Comparison of ENCODE assay signal across 1 cellular context in the genomic region with DNA sequence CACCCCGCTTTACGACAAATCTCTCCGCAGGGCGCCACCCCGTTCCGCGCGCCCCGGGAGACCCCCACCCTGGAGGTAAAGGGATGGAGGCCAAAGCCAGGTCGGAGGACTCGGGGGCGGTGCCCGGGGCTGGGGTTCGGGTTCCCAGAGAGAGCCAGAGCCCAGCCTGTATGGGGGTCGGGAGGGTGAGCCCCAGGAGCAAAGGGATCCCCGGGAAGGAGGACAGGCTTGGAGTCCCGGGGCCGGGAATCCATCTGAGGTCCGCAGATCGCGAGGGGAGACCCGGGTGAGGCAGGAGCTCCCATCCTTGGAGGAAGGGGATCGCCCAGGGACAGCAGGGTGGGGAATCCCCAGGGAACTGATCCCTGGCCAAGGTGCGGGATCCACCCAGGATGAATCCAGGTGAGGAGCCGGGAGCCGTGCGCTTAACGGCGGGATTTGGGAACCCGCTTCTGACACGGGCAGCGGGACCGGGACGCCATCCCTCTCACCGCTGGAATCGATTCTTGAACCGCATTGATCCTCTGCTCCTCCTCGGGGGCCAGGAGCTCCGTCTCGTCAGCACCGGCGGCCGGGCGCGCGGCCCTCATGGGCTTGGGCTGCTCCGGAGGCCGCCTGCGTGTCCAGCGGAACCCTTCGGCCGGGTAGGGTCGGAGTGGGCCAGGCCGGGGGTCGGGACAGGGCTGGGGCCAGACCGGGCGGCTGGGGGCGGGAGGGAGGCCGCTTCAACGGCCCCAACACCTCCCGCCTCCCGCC.
TF ChIP-seq lines count a peak whose summit lies in the region.

A gene with protein sequence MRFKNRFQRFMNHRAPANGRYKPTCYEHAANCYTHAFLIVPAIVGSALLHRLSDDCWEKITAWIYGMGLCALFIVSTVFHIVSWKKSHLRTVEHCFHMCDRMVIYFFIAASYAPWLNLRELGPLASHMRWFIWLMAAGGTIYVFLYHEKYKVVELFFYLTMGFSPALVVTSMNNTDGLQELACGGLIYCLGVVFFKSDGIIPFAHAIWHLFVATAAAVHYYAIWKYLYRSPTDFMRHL (minus strand): TSS at position 657 of the 756 bp plus-strand sequence. CDS start 140 bp downstream, at position 517.

TF ChIP-seq in HepG2, 621 proteins besides CTCF, POLR2A, EP300 and RAD21 (continued from another document and continues in another):
- TF ChIP-seq, protein P1, sequence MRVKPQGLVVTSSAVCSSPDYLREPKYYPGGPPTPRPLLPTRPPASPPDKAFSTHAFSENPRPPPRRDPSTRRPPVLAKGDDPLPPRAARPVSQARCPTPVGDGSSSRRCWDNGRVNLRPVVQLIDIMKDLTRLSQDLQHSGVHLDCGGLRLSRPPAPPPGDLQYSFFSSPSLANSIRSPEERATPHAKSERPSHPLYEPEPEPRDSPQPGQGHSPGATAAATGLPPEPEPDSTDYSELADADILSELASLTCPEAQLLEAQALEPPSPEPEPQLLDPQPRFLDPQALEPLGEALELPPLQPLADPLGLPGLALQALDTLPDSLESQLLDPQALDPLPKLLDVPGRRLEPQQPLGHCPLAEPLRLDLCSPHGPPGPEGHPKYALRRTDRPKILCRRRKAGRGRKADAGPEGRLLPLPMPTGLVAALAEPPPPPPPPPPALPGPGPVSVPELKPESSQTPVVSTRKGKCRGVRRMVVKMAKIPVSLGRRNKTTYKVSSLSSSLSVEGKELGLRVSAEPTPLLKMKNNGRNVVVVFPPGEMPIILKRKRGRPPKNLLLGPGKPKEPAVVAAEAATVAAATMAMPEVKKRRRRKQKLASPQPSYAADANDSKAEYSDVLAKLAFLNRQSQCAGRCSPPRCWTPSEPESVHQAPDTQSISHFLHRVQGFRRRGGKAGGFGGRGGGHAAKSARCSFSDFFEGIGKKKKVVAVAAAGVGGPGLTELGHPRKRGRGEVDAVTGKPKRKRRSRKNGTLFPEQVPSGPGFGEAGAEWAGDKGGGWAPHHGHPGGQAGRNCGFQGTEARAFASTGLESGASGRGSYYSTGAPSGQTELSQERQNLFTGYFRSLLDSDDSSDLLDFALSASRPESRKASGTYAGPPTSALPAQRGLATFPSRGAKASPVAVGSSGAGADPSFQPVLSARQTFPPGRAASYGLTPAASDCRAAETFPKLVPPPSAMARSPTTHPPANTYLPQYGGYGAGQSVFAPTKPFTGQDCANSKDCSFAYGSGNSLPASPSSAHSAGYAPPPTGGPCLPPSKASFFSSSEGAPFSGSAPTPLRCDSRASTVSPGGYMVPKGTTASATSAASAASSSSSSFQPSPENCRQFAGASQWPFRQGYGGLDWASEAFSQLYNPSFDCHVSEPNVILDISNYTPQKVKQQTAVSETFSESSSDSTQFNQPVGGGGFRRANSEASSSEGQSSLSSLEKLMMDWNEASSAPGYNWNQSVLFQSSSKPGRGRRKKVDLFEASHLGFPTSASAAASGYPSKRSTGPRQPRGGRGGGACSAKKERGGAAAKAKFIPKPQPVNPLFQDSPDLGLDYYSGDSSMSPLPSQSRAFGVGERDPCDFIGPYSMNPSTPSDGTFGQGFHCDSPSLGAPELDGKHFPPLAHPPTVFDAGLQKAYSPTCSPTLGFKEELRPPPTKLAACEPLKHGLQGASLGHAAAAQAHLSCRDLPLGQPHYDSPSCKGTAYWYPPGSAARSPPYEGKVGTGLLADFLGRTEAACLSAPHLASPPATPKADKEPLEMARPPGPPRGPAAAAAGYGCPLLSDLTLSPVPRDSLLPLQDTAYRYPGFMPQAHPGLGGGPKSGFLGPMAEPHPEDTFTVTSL (CRISPR knock-in tag; IDR thresholded peaks at IDR 0.05; ENCODE audit: borderline replicate concordance) = no peak
- TF ChIP-seq ZNF605 (CRISPR knock-in tag; IDR thresholded peaks at IDR 0.05) = peak; percentile 92
- no peak for TF ChIP-seq CHD2 (IDR thresholded peaks at IDR 0.05; ENCODE audit: low read depth, low read length)
- no peak for TF ChIP-seq ZNF652 (CRISPR knock-in tag; IDR thresholded peaks at IDR 0.05; ENCODE audit: borderline replicate concordance, low read depth)
- TF ChIP-seq ZFY (CRISPR knock-in tag; IDR thresholded peaks at IDR 0.05) = peak; percentile 86
- no peak; the same call in 1 of the 2 replicates for TF ChIP-seq ZBTB1 (CRISPR knock-in tag; IDR thresholded peaks at IDR 0.05; ENCODE audit: borderline replicate concordance)
- TF ChIP-seq PLRG1 (conservative IDR thresholded peaks at IDR 0.05) = no peak
- no peak for TF ChIP-seq FOXM1 (CRISPR knock-in tag; IDR thresholded peaks at IDR 0.05)
- TF ChIP-seq, protein P2, sequence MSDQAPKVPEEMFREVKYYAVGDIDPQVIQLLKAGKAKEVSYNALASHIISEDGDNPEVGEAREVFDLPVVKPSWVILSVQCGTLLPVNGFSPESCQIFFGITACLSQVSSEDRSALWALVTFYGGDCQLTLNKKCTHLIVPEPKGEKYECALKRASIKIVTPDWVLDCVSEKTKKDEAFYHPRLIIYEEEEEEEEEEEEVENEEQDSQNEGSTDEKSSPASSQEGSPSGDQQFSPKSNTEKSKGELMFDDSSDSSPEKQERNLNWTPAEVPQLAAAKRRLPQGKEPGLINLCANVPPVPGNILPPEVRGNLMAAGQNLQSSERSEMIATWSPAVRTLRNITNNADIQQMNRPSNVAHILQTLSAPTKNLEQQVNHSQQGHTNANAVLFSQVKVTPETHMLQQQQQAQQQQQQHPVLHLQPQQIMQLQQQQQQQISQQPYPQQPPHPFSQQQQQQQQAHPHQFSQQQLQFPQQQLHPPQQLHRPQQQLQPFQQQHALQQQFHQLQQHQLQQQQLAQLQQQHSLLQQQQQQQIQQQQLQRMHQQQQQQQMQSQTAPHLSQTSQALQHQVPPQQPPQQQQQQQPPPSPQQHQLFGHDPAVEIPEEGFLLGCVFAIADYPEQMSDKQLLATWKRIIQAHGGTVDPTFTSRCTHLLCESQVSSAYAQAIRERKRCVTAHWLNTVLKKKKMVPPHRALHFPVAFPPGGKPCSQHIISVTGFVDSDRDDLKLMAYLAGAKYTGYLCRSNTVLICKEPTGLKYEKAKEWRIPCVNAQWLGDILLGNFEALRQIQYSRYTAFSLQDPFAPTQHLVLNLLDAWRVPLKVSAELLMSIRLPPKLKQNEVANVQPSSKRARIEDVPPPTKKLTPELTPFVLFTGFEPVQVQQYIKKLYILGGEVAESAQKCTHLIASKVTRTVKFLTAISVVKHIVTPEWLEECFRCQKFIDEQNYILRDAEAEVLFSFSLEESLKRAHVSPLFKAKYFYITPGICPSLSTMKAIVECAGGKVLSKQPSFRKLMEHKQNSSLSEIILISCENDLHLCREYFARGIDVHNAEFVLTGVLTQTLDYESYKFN (CRISPR knock-in tag; conservative IDR thresholded peaks at IDR 0.05) = no peak; the same call in 1 of the 2 replicates
- TF ChIP-seq AGO2 (optimal IDR thresholded peaks at IDR 0.05; ENCODE audit: low read depth, low read length) = peak; percentile 100
- TF ChIP-seq, protein P3, sequence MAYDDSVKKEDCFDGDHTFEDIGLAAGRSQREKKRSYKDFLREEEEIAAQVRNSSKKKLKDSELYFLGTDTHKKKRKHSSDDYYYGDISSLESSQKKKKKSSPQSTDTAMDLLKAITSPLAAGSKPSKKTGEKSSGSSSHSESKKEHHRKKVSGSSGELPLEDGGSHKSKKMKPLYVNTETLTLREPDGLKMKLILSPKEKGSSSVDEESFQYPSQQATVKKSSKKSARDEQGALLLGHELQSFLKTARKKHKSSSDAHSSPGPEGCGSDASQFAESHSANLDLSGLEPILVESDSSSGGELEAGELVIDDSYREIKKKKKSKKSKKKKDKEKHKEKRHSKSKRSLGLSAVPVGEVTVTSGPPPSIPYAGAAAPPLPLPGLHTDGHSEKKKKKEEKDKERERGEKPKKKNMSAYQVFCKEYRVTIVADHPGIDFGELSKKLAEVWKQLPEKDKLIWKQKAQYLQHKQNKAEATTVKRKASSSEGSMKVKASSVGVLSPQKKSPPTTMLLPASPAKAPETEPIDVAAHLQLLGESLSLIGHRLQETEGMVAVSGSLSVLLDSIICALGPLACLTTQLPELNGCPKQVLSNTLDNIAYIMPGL (CRISPR knock-in tag; IDR thresholded peaks at IDR 0.05; ENCODE audit: borderline replicate concordance in 1 of 2, low read depth in 1 of 2) = peak; percentile 54 to 77; a peak in 3 of 4 replicates
- peak; percentile 6; the same call in 1 of the 2 replicates for TF ChIP-seq GMEB1 (CRISPR knock-in tag; IDR thresholded peaks at IDR 0.05; ENCODE audit: borderline replicate concordance)
- peak; percentile 77; the same call in 1 of the 2 replicates for TF ChIP-seq ZNF713 (CRISPR knock-in tag; IDR thresholded peaks at IDR 0.05)
- TF ChIP-seq ZBTB14 (CRISPR knock-in tag; IDR thresholded peaks at IDR 0.05) = no peak
- 0 out of 2 replicates have a peak, but pooled peaks have one; percentile 19 for TF ChIP-seq ZNF598 (CRISPR knock-in tag; IDR thresholded peaks at IDR 0.05; ENCODE audit: borderline replicate concordance)
- TF ChIP-seq, protein P4, sequence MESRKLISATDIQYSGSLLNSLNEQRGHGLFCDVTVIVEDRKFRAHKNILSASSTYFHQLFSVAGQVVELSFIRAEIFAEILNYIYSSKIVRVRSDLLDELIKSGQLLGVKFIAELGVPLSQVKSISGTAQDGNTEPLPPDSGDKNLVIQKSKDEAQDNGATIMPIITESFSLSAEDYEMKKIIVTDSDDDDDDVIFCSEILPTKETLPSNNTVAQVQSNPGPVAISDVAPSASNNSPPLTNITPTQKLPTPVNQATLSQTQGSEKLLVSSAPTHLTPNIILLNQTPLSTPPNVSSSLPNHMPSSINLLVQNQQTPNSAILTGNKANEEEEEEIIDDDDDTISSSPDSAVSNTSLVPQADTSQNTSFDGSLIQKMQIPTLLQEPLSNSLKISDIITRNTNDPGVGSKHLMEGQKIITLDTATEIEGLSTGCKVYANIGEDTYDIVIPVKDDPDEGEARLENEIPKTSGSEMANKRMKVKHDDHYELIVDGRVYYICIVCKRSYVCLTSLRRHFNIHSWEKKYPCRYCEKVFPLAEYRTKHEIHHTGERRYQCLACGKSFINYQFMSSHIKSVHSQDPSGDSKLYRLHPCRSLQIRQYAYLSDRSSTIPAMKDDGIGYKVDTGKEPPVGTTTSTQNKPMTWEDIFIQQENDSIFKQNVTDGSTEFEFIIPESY (CRISPR knock-in tag; IDR thresholded peaks at IDR 0.05) = no peak
- TF ChIP-seq EHMT2 (IDR thresholded peaks at IDR 0.05; ENCODE audit: borderline replicate concordance, low read depth, low read length) = no peak
- TF ChIP-seq NR3C1 (CRISPR knock-in tag; IDR thresholded peaks at IDR 0.05) = no peak
- no peak for TF ChIP-seq TCF7L2 (IDR thresholded peaks at IDR 0.05; ENCODE audit: low read depth, low read length)
- no peak; the same call in 1 of the 2 replicates for TF ChIP-seq RARA (CRISPR knock-in tag; IDR thresholded peaks at IDR 0.05)
- TF ChIP-seq ZSCAN9 (CRISPR knock-in tag; IDR thresholded peaks at IDR 0.05; ENCODE audit: borderline replicate concordance) = no peak
- TF ChIP-seq FOXK2 (IDR thresholded peaks at IDR 0.05) = no peak
- TF ChIP-seq AKNA (CRISPR knock-in tag; IDR thresholded peaks at IDR 0.05; ENCODE audit: borderline replicate concordance) = no peak
- no peak for TF ChIP-seq SMARCC2 (IDR thresholded peaks at IDR 0.05)
- TF ChIP-seq SMYD3 (CRISPR knock-in tag; IDR thresholded peaks at IDR 0.05) = 0 out of 2 replicates have a peak, but pooled peaks have one; percentile 54
- TF ChIP-seq ZNF782 (CRISPR knock-in tag; IDR thresholded peaks at IDR 0.05; ENCODE audit: borderline replicate concordance) = 0 out of 2 replicates have a peak, but pooled peaks have one; percentile 15
- peak; percentile 25; the same call in 1 of the 2 replicates for TF ChIP-seq ZNF256 (CRISPR knock-in tag; conservative IDR thresholded peaks at IDR 0.05)
- 0 out of 2 replicates have a peak, but pooled peaks have one; percentile 27 for TF ChIP-seq ZIK1 (CRISPR knock-in tag; IDR thresholded peaks at IDR 0.05; ENCODE audit: borderline replicate concordance, low read depth)
